12 cellular contexts compared by ENCODE assay signal in genomic region chr5:143101740-143102386, GRCh38.
DNase-seq lines count a peak whose midpoint lies in the region; ATAC-seq and TF ChIP-seq lines count a peak whose summit lies in the region.
"Had no signal": no experiment of that assay in that cellular context is flagged by ENCODE, and none has a peak within 500 bp of the region (broad histone marks: within the 10 kb centered on the region; RNA-seq: fewer than 3 reads in every experiment).

No MANE protein-coding gene starts in this region.

- H3K36me3 Mint-ChIP-seq in activated CD8-positive, alpha-beta T cell treated with anti-CD3 and anti-CD28 coated beads for 36 hours (ENCODE audit: low read depth), result peaks cover 11% of the 10 kb centered on the region
- peaks cover 0 to 35% (median 24%) of the 10 kb centered on the region in 3 donors for H3K36me3 Mint-ChIP-seq in naive thymus-derived CD8-positive, alpha-beta T cell

- H3K9me3 Mint-ChIP-seq in activated CD8-positive, alpha-beta T cell treated with anti-CD3 and anti-CD28 coated beads for 36 hours, result no peaks in the 10 kb centered on the region
- H3K9me3 Mint-ChIP-seq in naive thymus-derived CD8-positive, alpha-beta T cell, result no peaks in the 10 kb centered on the region

- H3K4me1 Mint-ChIP-seq in activated CD8-positive, alpha-beta T cell treated with anti-CD3 and anti-CD28 coated beads for 36 hours (ENCODE audit: low read depth), result peaks cover 40% of the 10 kb centered on the region
- peaks cover 0 to 14% (median 10%) of the 10 kb centered on the region in 4 donors for H3K4me1 Mint-ChIP-seq in naive thymus-derived CD8-positive, alpha-beta T cell

- H3K4me3 ChIP-seq in left ventricle myocardium inferior, result no peak overlapping the region
- H3K4me3 ChIP-seq: body of pancreas, tibial artery had no signal

- peak overlapping the region; percentile 34 for H3K4me3 Mint-ChIP-seq in activated CD8-positive, alpha-beta T cell treated with anti-CD3 and anti-CD28 coated beads for 36 hours
- no peak overlapping the region for H3K4me3 Mint-ChIP-seq in naive thymus-derived CD8-positive, alpha-beta T cell

- no peak for TF ChIP-seq CTCF in activated CD8-positive, alpha-beta T cell treated with anti-CD3 and anti-CD28 coated beads for 36 hours (IDR thresholded peaks at IDR 0.05)
- TF ChIP-seq CTCF in left ventricle myocardium inferior (IDR thresholded peaks at IDR 0.05; ENCODE audit: borderline replicate concordance), result no peak

- intact Hi-C loops in activated CD8-positive, alpha-beta T cell treated with anti-CD3 and anti-CD28 coated beads for 36 hours (cut with micrococcal nuclease), result loop anchor here (5.0 kb wide), 2 partner anchors 80 to 100 kb away; no protein-coding TSS in a partner anchor
- intact Hi-C loops in left ventricle myocardium inferior (cut with micrococcal nuclease), result no loop called here
- intact Hi-C loops in left colon (cut with DNase I, micrococcal nuclease), result no loop called here

- H3K36me3 ChIP-seq in left ventricle myocardium inferior, result no peaks in the 10 kb centered on the region
- H3K36me3 ChIP-seq: tibial artery had no signal

- no peaks in the 10 kb centered on the region for H3K27me3 Mint-ChIP-seq in activated CD8-positive, alpha-beta T cell treated with anti-CD3 and anti-CD28 coated beads for 36 hours
- no peaks in the 10 kb centered on the region for H3K27me3 Mint-ChIP-seq in naive thymus-derived CD8-positive, alpha-beta T cell

- H3K4me1 ChIP-seq in left ventricle myocardium inferior, result peaks cover 32% of the 10 kb centered on the region

- peak overlapping the region; percentile 51 for H3K27ac ChIP-seq in left ventricle myocardium inferior (replicated peaks)
- H3K27ac ChIP-seq: body of pancreas, tibial artery had no signal

- H3K27ac Mint-ChIP-seq in activated CD8-positive, alpha-beta T cell treated with anti-CD3 and anti-CD28 coated beads for 36 hours, result peak overlapping the region; percentile 94
- no peak overlapping the region for H3K27ac Mint-ChIP-seq in naive thymus-derived CD8-positive, alpha-beta T cell

- peak; percentile 16 for DNase-seq in NCI-H146 (lab: John Stamatoyannopoulos, UW)
- no peak for DNase-seq in NCI-H146 treated with DMSO at 0.1 percent for 48 hours (lab: John Stamatoyannopoulos, UW; ENCODE audit: unreplicated experiment)
- DNase-seq in activated CD8-positive, alpha-beta T cell treated with anti-CD3 and anti-CD28 coated beads for 36 hours, result peak; percentile 70
- DNase-seq in left ventricle myocardium inferior, result no peak
- DNase-seq in stimulated activated CD4-positive, alpha-beta T cell treated with anti-CD3 and anti-CD28 coated beads, TNF-alpha, amount 100 ng/mL, for 48 hours (ENCODE audit: low read depth in 3 of 3), result peak; percentile 41 to 49 (median 45)
- no peak for DNase-seq in left colon
- DNase-seq in naive thymus-derived CD8-positive, alpha-beta T cell, result no peak
- no peak for DNase-seq in glomerular visceral epithelial cell (ENCODE audit: extremely low spot score)
- DNase-seq: 8988T, body of pancreas, NCI-H2171 treated with DMSO at 0.1 percent for 48 hours, tibial artery had no signal

- POLR2A ChIA-PET in activated CD8-positive, alpha-beta T cell treated with anti-CD3 and anti-CD28 coated beads for 36 hours (lab: Charles Lee), result interaction anchor here (0.6 kb wide), 1 partner anchor 82 kb away, joined by 3 read pairs; no protein-coding TSS in a partner anchor
- POLR2A ChIA-PET in naive thymus-derived CD8-positive, alpha-beta T cell (lab: Charles Lee), result no interaction called here

- CTCF ChIA-PET in activated CD8-positive, alpha-beta T cell treated with anti-CD3 and anti-CD28 coated beads for 36 hours (lab: Charles Lee), result no interaction called here

- ATAC-seq in activated CD8-positive, alpha-beta T cell treated with anti-CD3 and anti-CD28 coated beads for 36 hours, result peak; percentile 88
- no peak for ATAC-seq in left colon
- ATAC-seq in naive thymus-derived CD8-positive, alpha-beta T cell, result no peak
- ATAC-seq: body of pancreas had no signal

- no peaks in the 10 kb centered on the region for H3K9me3 ChIP-seq in left ventricle myocardium inferior (replicated peaks)
- H3K9me3 ChIP-seq: body of pancreas, tibial artery had no signal

- H3K27me3 ChIP-seq in left ventricle myocardium inferior (ENCODE audit: low read depth), result no peaks in the 10 kb centered on the region
- H3K27me3 ChIP-seq: body of pancreas, tibial artery had no signal

Comparison
In these comparisons a context has a peak if more than half of its experiments do, and no peak if none do; other contexts are left out.
1. DNase-seq: peak in NCI-H146 (single experiment), activated CD8-positive, alpha-beta T cell treated with anti-CD3 and anti-CD28 coated beads for 36 hours (single experiment) and stimulated activated CD4-positive, alpha-beta T cell treated with anti-CD3 and anti-CD28 coated beads, TNF-alpha, amount 100 ng/mL, for 48 hours (3 of 3); none in NCI-H146 treated with DMSO at 0.1 percent for 48 hours (single experiment), left ventricle myocardium inferior (single experiment), left colon (0 of 2), naive thymus-derived CD8-positive, alpha-beta T cell (0 of 10) and glomerular visceral epithelial cell (single experiment).